Comparison of ENCODE assay signal across 18 cellular contexts in genomic region chr6:87979737-87980136, GRCh38.
A peak's percentile ranks its signal among the peaks of the same experiment; 100 is the strongest.
DNase-seq lines count a peak whose midpoint lies in the region; ATAC-seq, FAIRE-seq and TF ChIP-seq lines count a peak whose summit lies in the region.
"Had no signal": no experiment of that assay in that cellular context is flagged by ENCODE, and none has a peak within 500 bp of the region (broad histone marks: within the 10 kb centered on the region; RNA-seq: fewer than 3 reads in every experiment).

No MANE protein-coding gene starts in this region.

- H3K4me1 Mint-ChIP-seq in activated CD8-positive, alpha-beta memory T cell treated with anti-CD3 and anti-CD28 coated beads, Interleukin-2, amount 10 ng/mL, durations not matched to agents 7 days and 5 days: peaks cover 6% of the 10 kb centered on the region
- H3K4me1 Mint-ChIP-seq: B cell, H9 had no signal

- H3K4me1 ChIP-seq in GM12878 (ENCODE audit: control insufficient read depth, insufficient read depth, low read length): no peaks in the 10 kb centered on the region
- H3K4me1 ChIP-seq: BLaER1 treated with 17β-estradiol and CSF1 and Interleukin-3, amounts not matched to agents 10 nM and 100 nM had no signal

- FAIRE-seq in GM12878 (lab: Jason Lieb, UNC): peak; percentile 85
- FAIRE-seq: H1, K562 had no signal

- RAD21 ChIA-PET in GM12878 (lab: Charles Lee; ENCODE audit: unreplicated experiment): interaction anchor here (1.1 to 1.3 kb wide), 2 partner anchors 155 to 198 kb away, joined by 3 to 4 read pairs; no protein-coding TSS in a partner anchor

- TF ChIP-seq POLR2A in GM12878 (IDR thresholded peaks at IDR 0.05; ENCODE audit: low read depth, low read length): no peak

- H3K4me3 ChIP-seq in MG63 (0 out of 2 replicates have a peak overlapping the region, but pooled peaks have one; percentile 9), GM12878 (no peak overlapping the region)
- H3K4me3 ChIP-seq: BLaER1 treated with 17β-estradiol and CSF1 and Interleukin-3, amounts not matched to agents 10 nM and 100 nM; K562 had no signal

- ATAC-seq in activated CD8-positive, alpha-beta memory T cell treated with anti-CD3 and anti-CD28 coated beads, Interleukin-2, amount 10 ng/mL, durations not matched to agents 7 days and 5 days: no peak
- ATAC-seq in GM12878 (peak; percentile 65), GM18498 (IDR thresholded peaks at IDR 0.05; ENCODE audit: unreplicated experiment) (no peak), HG02938 (IDR thresholded peaks at IDR 0.05; ENCODE audit: unreplicated experiment) (no peak)
- ATAC-seq: CD8-positive, alpha-beta T cell; K562 had no signal

- no peak for TF ChIP-seq EP300 in GM12878 (IDR thresholded peaks at IDR 0.05; ENCODE audit: borderline replicate concordance in 1 of 2, control insufficient read depth in 1 of 2, low read depth in 2 of 2, low read length in 2 of 2)

- H3K4me3 Mint-ChIP-seq in activated CD8-positive, alpha-beta memory T cell treated with anti-CD3 and anti-CD28 coated beads, Interleukin-2, amount 10 ng/mL, durations not matched to agents 7 days and 5 days: peak overlapping the region; percentile 43
- H3K4me3 Mint-ChIP-seq: B cell; CD8-positive, alpha-beta T cell; H9 had no signal

- intact Hi-C loops in GM12878 (cut with micrococcal nuclease; ENCODE audit: unreplicated experiment): no loop called here

- DNase-seq in activated CD8-positive, alpha-beta memory T cell treated with anti-CD3 and anti-CD28 coated beads, Interleukin-2, amount 10 ng/mL, durations not matched to agents 7 days and 5 days: no peak
- no peak for DNase-seq in activated CD8-positive, alpha-beta memory T cell treated with anti-CD3 and anti-CD28 coated beads, Interleukin-2, amount 50 U/mL, for 4 hours
- no peak for DNase-seq in MG63
- DNase-seq in GM12878 (ENCODE audit: low read depth, low spot score): no peak
- no peak for DNase-seq in HT-29 (ENCODE audit: low spot score)
- DNase-seq: 8988T; Calu3; CD8-positive, alpha-beta T cell; DMS79 treated with DMSO at 0.1 percent for 48 hours; GF-D8; H9; IMR-90 had no signal

- no peak overlapping the region for H3K27ac ChIP-seq in GM12878 (ENCODE audit: control insufficient read depth, insufficient read depth)
- H3K27ac ChIP-seq: BLaER1 treated with 17β-estradiol and CSF1 and Interleukin-3, amounts not matched to agents 10 nM and 100 nM had no signal

- CTCF ChIA-PET in activated CD8-positive, alpha-beta memory T cell treated with anti-CD3 and anti-CD28 coated beads, Interleukin-2, amount 10 ng/mL, durations not matched to agents 7 days and 5 days (lab: Charles Lee): interaction anchor here (0.7 kb wide), 1 partner anchor 424 kb away, joined by 3 read pairs; no protein-coding TSS in a partner anchor
- CTCF ChIA-PET in GM12878 (lab: Yijun Ruan, JAX): interaction anchor here (1.2 kb wide), 1 partner anchor 148 kb away, joined by 4 read pairs; no protein-coding TSS in a partner anchor

- no peaks in the 10 kb centered on the region for H4K20me1 ChIP-seq in GM12878 (ENCODE audit: control insufficient read depth, insufficient read depth)
- H4K20me1 ChIP-seq: BLaER1 treated with 17β-estradiol and CSF1 and Interleukin-3, amounts not matched to agents 10 nM and 100 nM had no signal

- H3K36me3 ChIP-seq in MG63 (no peaks in the 10 kb centered on the region), GM12878 (ENCODE audit: control insufficient read depth in 2 of 2, insufficient read depth in 2 of 2, low read length in 1 of 2) (no peaks in the 10 kb centered on the region)
- H3K36me3 ChIP-seq: BLaER1 treated with 17β-estradiol and CSF1 and Interleukin-3, amounts not matched to agents 10 nM and 100 nM had no signal

- 13% methylated on average over 4 of the region's 4 CpGs for WGBS in GM12878 (ENCODE audit: insufficient coverage, insufficient replicate concordance, low lambda C conversion rate, missing lambda C conversion rate)

- no peaks in the 10 kb centered on the region for H3K9me3 Mint-ChIP-seq in activated CD8-positive, alpha-beta memory T cell treated with anti-CD3 and anti-CD28 coated beads, Interleukin-2, amount 10 ng/mL, durations not matched to agents 7 days and 5 days (ENCODE audit: low read depth)
- H3K9me3 Mint-ChIP-seq: CD8-positive, alpha-beta T cell; H9 had no signal

- H3K36me3 Mint-ChIP-seq in activated CD8-positive, alpha-beta memory T cell treated with anti-CD3 and anti-CD28 coated beads, Interleukin-2, amount 10 ng/mL, durations not matched to agents 7 days and 5 days: no peaks in the 10 kb centered on the region
- H3K36me3 Mint-ChIP-seq: CD8-positive, alpha-beta T cell had no signal

- in situ Hi-C loops in GM12878 (cut with MboI): no loop called here

- no peak overlapping the region for H3K9ac ChIP-seq in GM12878 (ENCODE audit: control insufficient read depth, insufficient read depth, low read length)
- H3K9ac ChIP-seq: BLaER1 treated with 17β-estradiol and CSF1 and Interleukin-3, amounts not matched to agents 10 nM and 100 nM had no signal

- peaks cover 33% of the 10 kb centered on the region for H3K27me3 Mint-ChIP-seq in activated CD8-positive, alpha-beta memory T cell treated with anti-CD3 and anti-CD28 coated beads, Interleukin-2, amount 10 ng/mL, durations not matched to agents 7 days and 5 days

- H3K79me2 ChIP-seq in GM12878 (ENCODE audit: control insufficient read depth, insufficient read depth, low read length): no peaks in the 10 kb centered on the region

- TF ChIP-seq RAD21 in GM12878 (IDR thresholded peaks at IDR 0.05; ENCODE audit: insufficient read depth, low read depth, low read length): no peak

- peak overlapping the region; percentile 60; the same call in 1 of the 2 replicates for H3K4me2 ChIP-seq in GM12878 (ENCODE audit: control insufficient read depth, insufficient read depth)
- H3K4me2 ChIP-seq: BLaER1 treated with 17β-estradiol and CSF1 and Interleukin-3, amounts not matched to agents 10 nM and 100 nM had no signal

- H2AFZ ChIP-seq in GM12878 (ENCODE audit: control insufficient read depth, low read depth, low read length): peak overlapping the region; percentile 46

- H3K27me3 ChIP-seq in MG63 (no peaks in the 10 kb centered on the region), GM12878 (replicated peaks in 1 of 2; ENCODE audit: control insufficient read depth in 2 of 2, insufficient read depth in 2 of 2, low read length in 1 of 2) (no peaks in the 10 kb centered on the region)
- H3K27me3 ChIP-seq: BLaER1 treated with 17β-estradiol and CSF1 and Interleukin-3, amounts not matched to agents 10 nM and 100 nM had no signal

- SMC1A ChIA-PET in GM12878 (lab: Charles Lee; ENCODE audit: uncharacterized antibody, unreplicated experiment): interaction anchor here (0.6 to 1.9 kb wide), 5 partner anchors 12 to 1424 kb away, joined by 3 to 7 read pairs (median 3); no protein-coding TSS in a partner anchor

- H3K9me3 ChIP-seq in MG63 (no peaks in the 10 kb centered on the region), GM12878 (replicated peaks; ENCODE audit: control insufficient read depth, insufficient read depth, low read length) (no peaks in the 10 kb centered on the region)
- H3K9me3 ChIP-seq: BLaER1 treated with 17β-estradiol and CSF1 and Interleukin-3, amounts not matched to agents 10 nM and 100 nM had no signal

- no peak for TF ChIP-seq CTCF in GM12878 (IDR thresholded peaks at IDR 0.05 in 2 of 3, conservative IDR thresholded peaks at IDR 0.05 in 1 of 3; ENCODE audit: control insufficient read depth in 2 of 3, extremely low read depth in 1 of 3, insufficient read depth in 1 of 3, low read depth in 3 of 3, low read length in 3 of 3)

- no peak overlapping the region for H3K27ac Mint-ChIP-seq in activated CD8-positive, alpha-beta memory T cell treated with anti-CD3 and anti-CD28 coated beads, Interleukin-2, amount 10 ng/mL, durations not matched to agents 7 days and 5 days
- H3K27ac Mint-ChIP-seq: B cell; CD8-positive, alpha-beta T cell; H9 had no signal

- POLR2A ChIA-PET in GM12878 (lab: Charles Lee): no interaction called here

- no TSS peak for BruUV-seq in GM12878 (replicated peaks; lab: Mats Ljungman, UMichigan)

TF ChIP-seq in GM12878, 131 proteins besides CTCF, POLR2A, EP300 and RAD21:
- TF ChIP-seq NFIC (IDR thresholded peaks at IDR 0.05; ENCODE audit: low read depth, low read length) (0 out of 2 replicates have a peak, but pooled peaks have one; percentile 17), IKZF2 (IDR thresholded peaks at IDR 0.05) (peak in 1 of 2 experiments; percentile 19; a peak in 1 of 4 replicates), BMI1 (IDR thresholded peaks at IDR 0.05; ENCODE audit: borderline replicate concordance) (no peak), RELB (IDR thresholded peaks at IDR 0.05; ENCODE audit: low read depth) (peak; percentile 42; the same call in 1 of the 2 replicates), LARP7 (IDR thresholded peaks at IDR 0.05) (no peak), ATF7 (IDR thresholded peaks at IDR 0.05; ENCODE audit: low read depth) (0 out of 2 replicates have a peak, but pooled peaks have one; percentile 9), RUNX3 (IDR thresholded peaks at IDR 0.05; ENCODE audit: low read length) (peak; percentile 61), EED (IDR thresholded peaks at IDR 0.05; ENCODE audit: low read depth) (0 out of 2 replicates have a peak, but pooled peaks have one; percentile 41), IRF3 (IDR thresholded peaks at IDR 0.05) (no peak), DPF2 (IDR thresholded peaks at IDR 0.05) (no peak)
